ENCODE assay signal across 15 cellular contexts in the genomic region with DNA sequence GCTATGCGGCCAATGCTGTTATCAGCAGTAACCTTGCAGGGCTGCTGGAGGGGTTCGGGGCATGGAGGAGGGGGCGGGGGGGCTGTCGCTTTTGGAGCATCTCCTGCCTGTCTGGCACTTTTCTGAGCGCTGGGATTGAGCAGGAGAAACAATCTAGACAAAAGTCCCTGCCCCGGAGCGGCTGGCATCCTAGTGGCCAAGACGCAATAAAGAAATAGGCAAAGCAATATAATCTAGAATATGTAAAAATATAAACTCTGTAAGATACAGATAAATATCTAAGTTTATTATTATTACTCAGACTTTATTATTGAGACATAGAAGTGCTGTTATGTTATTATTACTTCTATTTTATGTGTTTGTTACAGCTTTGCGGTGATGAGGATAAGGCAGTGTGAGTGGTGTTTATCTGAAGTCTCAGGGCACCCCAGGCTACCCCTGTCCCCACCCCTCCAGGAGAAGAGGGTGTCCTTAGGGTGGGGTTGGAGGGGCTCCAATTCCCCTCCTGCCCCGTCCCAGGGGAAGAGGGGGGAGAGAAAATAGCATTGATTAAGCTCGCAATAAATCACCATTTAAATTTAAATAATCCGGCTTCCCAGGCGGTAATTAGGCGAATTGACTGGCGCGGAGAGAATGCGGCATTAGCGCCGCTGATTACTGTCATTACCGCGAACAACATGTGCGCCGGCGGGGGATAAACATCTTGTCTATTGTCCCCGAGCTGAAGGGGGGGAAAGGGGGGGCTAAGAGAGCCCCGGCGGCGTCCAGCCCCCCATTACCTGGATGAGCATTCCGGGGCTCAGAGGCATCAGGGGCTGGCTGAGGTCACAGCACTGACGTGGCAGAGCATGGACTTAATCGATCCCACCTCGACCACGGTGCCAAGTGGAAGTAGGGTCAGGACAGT. TPM values are rescaled to one million over a fixed set of nuclear protein-coding genes. Genes with fewer than 3 reads are reported as not detected.
A peak's percentile ranks its signal among the peaks of the same experiment; 100 is the strongest.
DNase-seq lines count a peak whose midpoint lies in the region; ATAC-seq, FAIRE-seq and TF ChIP-seq lines count a peak whose summit lies in the region.
"Had no signal": no experiment of that assay in that cellular context is flagged by ENCODE, and none has a peak within 500 bp of the region (broad histone marks: within the 10 kb centered on the region; RNA-seq: fewer than 3 reads in every experiment).

No MANE protein-coding gene starts in this region.

- no peak for FAIRE-seq in RCC 7860 (lab: Jason Lieb, UNC)
- FAIRE-seq: endometrium, frontal cortex had no signal

- H3K9ac ChIP-seq in SK-N-SH = no peak overlapping the region
- H3K9ac ChIP-seq: BLaER1, parathyroid adenoma had no signal

- no peaks in the 10 kb centered on the region for H3K4me1 Mint-ChIP-seq in Caco-2 (ENCODE audit: low read depth, unreplicated experiment)
- peaks cover 8% of the 10 kb centered on the region; the same call in 1 of the 2 replicates for H3K4me1 Mint-ChIP-seq in HFFc6 (ENCODE audit: low read depth)
- H3K4me1 Mint-ChIP-seq in activated CD8-positive, alpha-beta T cell treated with anti-CD3 and anti-CD28 coated beads, Interleukin-2, amount 10 ng/mL, durations not matched to agents 7 days and 5 days (ENCODE audit: low read depth) = peaks cover 14% of the 10 kb centered on the region

- H3K79me2 ChIP-seq in SK-N-SH (ENCODE audit: insufficient read depth) = no peaks in the 10 kb centered on the region
- H3K79me2 ChIP-seq: parathyroid adenoma had no signal

- H3K4me3 ChIP-seq in Caco-2 (ENCODE audit: low read depth, low read length) = no peak overlapping the region
- peak overlapping the region in 1 of 2 experiments; percentile 3; a peak in 1 of 4 replicates for H3K4me3 ChIP-seq in SK-N-SH (ENCODE audit: low read depth in 2 of 2, low read length in 1 of 2)
- H3K4me3 ChIP-seq in sigmoid colon = no peak overlapping the region
- H3K4me3 ChIP-seq: BLaER1, MG63 had no signal

- H4K20me1 ChIP-seq in SK-N-SH (ENCODE audit: insufficient read depth) = peaks cover 5% of the 10 kb centered on the region; the same call in 1 of the 2 replicates

- no peaks in the 10 kb centered on the region for H3K9me3 ChIP-seq in Caco-2
- H3K9me3 ChIP-seq in SK-N-SH = no peaks in the 10 kb centered on the region
- H3K9me3 ChIP-seq in sigmoid colon = no peaks in the 10 kb centered on the region
- H3K9me3 ChIP-seq: BLaER1, MG63 had no signal

- peaks cover 1% of the 10 kb centered on the region for H3K27me3 ChIP-seq in Caco-2 (replicated peaks; ENCODE audit: control insufficient read depth, insufficient read depth, low read length)
- H3K27me3 ChIP-seq in SK-N-SH (ENCODE audit: insufficient read depth) = peaks cover 47% of the 10 kb centered on the region
- H3K27me3 ChIP-seq in sigmoid colon = peaks cover 54 to 88% (median 85%) of the 10 kb centered on the region in 3 donors

- TF ChIP-seq EP300 in SK-N-SH (IDR thresholded peaks at IDR 0.05; ENCODE audit: borderline replicate concordance in 1 of 2, low read depth in 1 of 2, low read length in 1 of 2) (no peak), sigmoid colon (IDR thresholded peaks at IDR 0.05) (no peak)

- H3K36me3 ChIP-seq in Caco-2 (ENCODE audit: control insufficient read depth, insufficient read depth, low read length) = no peaks in the 10 kb centered on the region
- H3K36me3 ChIP-seq in SK-N-SH (replicated peaks in 1 of 2; ENCODE audit: control insufficient read depth in 1 of 2, insufficient read depth in 2 of 2, low read length in 1 of 2) = no peaks in the 10 kb centered on the region
- no peaks in the 10 kb centered on the region for H3K36me3 ChIP-seq in sigmoid colon
- H3K36me3 ChIP-seq: BLaER1, MG63 had no signal

- H3K27me3 Mint-ChIP-seq in Caco-2 (ENCODE audit: insufficient read depth, unreplicated experiment) = peaks cover 9% of the 10 kb centered on the region
- peaks cover 26% of the 10 kb centered on the region for H3K27me3 Mint-ChIP-seq in HFFc6 (ENCODE audit: insufficient read depth)
- H3K27me3 Mint-ChIP-seq in activated CD8-positive, alpha-beta T cell treated with anti-CD3 and anti-CD28 coated beads, Interleukin-2, amount 10 ng/mL, durations not matched to agents 7 days and 5 days (ENCODE audit: low read depth) = peaks cover 69% of the 10 kb centered on the region

- peak overlapping the region; percentile 38 for H3K4me3 Mint-ChIP-seq in Caco-2 (ENCODE audit: unreplicated experiment)
- no peak overlapping the region for H3K4me3 Mint-ChIP-seq in HFFc6
- H3K4me3 Mint-ChIP-seq in activated CD8-positive, alpha-beta T cell treated with anti-CD3 and anti-CD28 coated beads, Interleukin-2, amount 10 ng/mL, durations not matched to agents 7 days and 5 days = no peak overlapping the region
- H3K4me3 Mint-ChIP-seq: activated naive CD8-positive, alpha-beta T cell treated with anti-CD3 and anti-CD28 coated beads, Interleukin-2, amount 10 ng/mL, durations not matched to agents 7 days and 5 days had no signal

- CTCF ChIA-PET in Caco-2 (lab: Charles Lee) (interaction anchor here (1.0 kb wide), 1 partner anchor 10 kb away, joined by 4 read pairs; no protein-coding TSS in a partner anchor), SK-N-SH (lab: Yijun Ruan, JAX) (interaction anchor here (0.6 to 10.5 kb wide), 5 partner anchors 10 to 103 kb away, joined by 3 to 98 read pairs (median 7); no protein-coding TSS in a partner anchor)
- CTCF ChIA-PET in activated CD8-positive, alpha-beta T cell treated with anti-CD3 and anti-CD28 coated beads, Interleukin-2, amount 10 ng/mL, durations not matched to agents 7 days and 5 days (lab: Charles Lee) = interaction anchor here (1.3 to 4.5 kb wide), 3 partner anchors 10 to 128 kb away, joined by 3 to 34 read pairs (median 5); no protein-coding TSS in a partner anchor

- H2AFZ ChIP-seq in SK-N-SH (ENCODE audit: low read depth) = no peak overlapping the region
- H2AFZ ChIP-seq: parathyroid adenoma had no signal

- intact Hi-C loops in Caco-2 (cut with micrococcal nuclease; ENCODE audit: unreplicated experiment) = no loop called here
- intact Hi-C loops in sigmoid colon (cut with DNase I) = no loop called here

- 5% methylated on average over 22 of the region's 33 CpGs for WGBS in SK-N-SH (ENCODE audit: low lambda C conversion rate)
- WGBS in sigmoid colon, 2 donors = 4 to 8% methylated on average over 33 of the region's 33 CpGs

- peaks cover 15% of the 10 kb centered on the region for H3F3A ChIP-seq in SK-N-SH (replicated peaks; ENCODE audit: insufficient read depth)

- POLR2A ChIA-PET in Caco-2 (lab: Charles Lee) = no interaction called here
- POLR2A ChIA-PET in SK-N-SH (lab: Yijun Ruan, JAX) = interaction anchor here (0.6 kb wide), 1 partner anchor 192 kb away, joined by 3 read pairs; no protein-coding TSS in a partner anchor
- POLR2A ChIA-PET in activated CD8-positive, alpha-beta T cell treated with anti-CD3 and anti-CD28 coated beads, Interleukin-2, amount 10 ng/mL, durations not matched to agents 7 days and 5 days (lab: Charles Lee) = no interaction called here

- no peak for TF ChIP-seq RAD21 in SK-N-SH (IDR thresholded peaks at IDR 0.05; ENCODE audit: low read length)

- H3K9me2 ChIP-seq in SK-N-SH = no peaks in the 10 kb centered on the region

- H3K9me3 Mint-ChIP-seq in Caco-2 (ENCODE audit: unreplicated experiment) (no peaks in the 10 kb centered on the region), HFFc6 (no peaks in the 10 kb centered on the region)
- H3K9me3 Mint-ChIP-seq in activated CD8-positive, alpha-beta T cell treated with anti-CD3 and anti-CD28 coated beads, Interleukin-2, amount 10 ng/mL, durations not matched to agents 7 days and 5 days (ENCODE audit: insufficient read depth) = no peaks in the 10 kb centered on the region
- H3K9me3 Mint-ChIP-seq: activated naive CD8-positive, alpha-beta T cell treated with anti-CD3 and anti-CD28 coated beads, Interleukin-2, amount 10 ng/mL, durations not matched to agents 7 days and 5 days had no signal

- DNase-seq in Caco-2 (no peak), HFFc6 (no peak), SK-N-SH (no peak), islet precursor cell (peak; percentile 39), sigmoid colon (no peak), RCC 7860 (ENCODE audit: low spot score) (no peak)
- no peak for DNase-seq in activated CD8-positive, alpha-beta T cell treated with anti-CD3 and anti-CD28 coated beads, Interleukin-2, amount 10 ng/mL, durations not matched to agents 7 days and 5 days
- DNase-seq: activated naive CD8-positive, alpha-beta T cell treated with anti-CD3 and anti-CD28 coated beads, Interleukin-2, amount 10 ng/mL, durations not matched to agents 7 days and 5 days; central memory CD4-positive, alpha-beta T cell; MG63; T-helper 2 cell had no signal

- H3K4me1 ChIP-seq in Caco-2 = peaks cover 8% of the 10 kb centered on the region; the same call in 1 of the 2 replicates
- H3K4me1 ChIP-seq in SK-N-SH (ENCODE audit: control insufficient read depth in 1 of 2, insufficient read depth in 2 of 2, low read depth in 1 of 2, low read length in 1 of 2) = peaks cover 3 to 19% of the 10 kb centered on the region in 2 experiments; a peak in 2 of 4 replicates
- peaks cover 0 to 33% (median 24%) of the 10 kb centered on the region in 4 donors for H3K4me1 ChIP-seq in sigmoid colon
- H3K4me1 ChIP-seq: parathyroid adenoma had no signal

- peaks cover 5% of the 10 kb centered on the region for H3K36me3 Mint-ChIP-seq in Caco-2 (ENCODE audit: insufficient read depth, unreplicated experiment)
- peaks cover 4% of the 10 kb centered on the region; the same call in 1 of the 2 replicates for H3K36me3 Mint-ChIP-seq in HFFc6 (ENCODE audit: low read depth)
- no peaks in the 10 kb centered on the region for H3K36me3 Mint-ChIP-seq in activated CD8-positive, alpha-beta T cell treated with anti-CD3 and anti-CD28 coated beads, Interleukin-2, amount 10 ng/mL, durations not matched to agents 7 days and 5 days (ENCODE audit: low read depth)
- H3K36me3 Mint-ChIP-seq: activated naive CD8-positive, alpha-beta T cell treated with anti-CD3 and anti-CD28 coated beads, Interleukin-2, amount 10 ng/mL, durations not matched to agents 7 days and 5 days had no signal

- H3K4me2 ChIP-seq in SK-N-SH = peak overlapping the region; percentile 33; the same call in 1 of the 2 replicates
- H3K4me2 ChIP-seq: BLaER1 had no signal

- TF ChIP-seq CTCF in Caco-2 (IDR thresholded peaks at IDR 0.05; ENCODE audit: insufficient read depth in 1 of 2, low read depth in 1 of 2, low read length in 1 of 2, severe bottlenecking in 1 of 2, unreplicated experiment in 1 of 2) (no peak), HFFc6 (IDR thresholded peaks at IDR 0.05) (peak; percentile 25; the same call in 1 of the 2 replicates), SK-N-SH (IDR thresholded peaks at IDR 0.05) (no peak), sigmoid colon (IDR thresholded peaks at IDR 0.05) (no peak)

- BruUV-seq in Caco-2 (replicated peaks; lab: Mats Ljungman, UMichigan) = no TSS peak

- no peak overlapping the region for H3K27ac ChIP-seq in SK-N-SH (ENCODE audit: low read depth in 2 of 2, low read length in 1 of 2)
- H3K27ac ChIP-seq in sigmoid colon = no peak overlapping the region
- H3K27ac ChIP-seq: BLaER1, parathyroid adenoma had no signal

- ATAC-seq in activated CD8-positive, alpha-beta T cell treated with anti-CD3 and anti-CD28 coated beads, Interleukin-2, amount 10 ng/mL, durations not matched to agents 7 days and 5 days = no peak

- no peak overlapping the region for H3K27ac Mint-ChIP-seq in Caco-2 (ENCODE audit: unreplicated experiment)
- no peak overlapping the region for H3K27ac Mint-ChIP-seq in HFFc6
- H3K27ac Mint-ChIP-seq in activated CD8-positive, alpha-beta T cell treated with anti-CD3 and anti-CD28 coated beads, Interleukin-2, amount 10 ng/mL, durations not matched to agents 7 days and 5 days = no peak overlapping the region
- H3K27ac Mint-ChIP-seq: activated naive CD8-positive, alpha-beta T cell treated with anti-CD3 and anti-CD28 coated beads, Interleukin-2, amount 10 ng/mL, durations not matched to agents 7 days and 5 days had no signal

- no peak for TF ChIP-seq POLR2A in sigmoid colon (IDR thresholded peaks at IDR 0.05)

RNA-seq across cellular contexts. Expression of a gene that starts 3.2 kb away (rescaled TPM):
- total RNA-seq in Caco-2 (2022) = 1.8 and 2.8 TPM in 2 replicates
- 10 to 100 TPM in 1 of 6 experiments, 1 to 10 TPM in 5; 2.2 to 11.5 (median 3.6) TPM for total RNA-seq in HFFc6 (2021; fragmentation: NEBNext Ultra II Directional; extraction: Animal tissue kit (Norgen Biotek cat#: 25700))
- polyA plus RNA-seq in SK-N-SH (2012; rRNA removed) = 1.0 and 1.1 TPM in 2 replicates
- polyA plus RNA-seq in SK-N-SH (2012; cell fraction: cytosol; rRNA removed) = 0.62 and 1.00 TPM in 2 replicates
- polyA plus RNA-seq in SK-N-SH (2012; cell fraction: nucleus; rRNA removed) = 2.6 and 3.8 TPM in 2 replicates
- not detected for total RNA-seq in activated CD8-positive, alpha-beta T cell treated with anti-CD3 and anti-CD28 coated beads, Interleukin-2, amount 10 ng/mL, durations not matched to agents 7 days and 5 days
- total RNA-seq in sigmoid colon = 1 to 10 TPM in 1 of 4 donors, under 1 TPM in 1, not detected in 2; 0.28 to 1.4 TPM
- under 1 TPM in 2 of 3 donors, not detected in 1; 0.77 to 0.92 TPM for polyA plus RNA-seq in sigmoid colon

RNA-seq across cellular contexts. Expression of a gene that starts 25.6 kb away (rescaled TPM):
- 86.5 and 91.7 TPM in 2 replicates for total RNA-seq in Caco-2 (2022)
- 10 to 100 TPM; 44.2 to 55.1 (median 49.3) TPM for total RNA-seq in HFFc6 (2021; fragmentation: NEBNext Ultra II Directional; extraction: Animal tissue kit (Norgen Biotek cat#: 25700))
- polyA plus RNA-seq in SK-N-SH (2012; rRNA removed) = 33.0 and 40.1 TPM in 2 replicates
- polyA plus RNA-seq in SK-N-SH (2012; cell fraction: cytosol; rRNA removed) = 16.8 and 26.2 TPM in 2 replicates
- 13.8 and 35.6 TPM in 2 replicates for polyA plus RNA-seq in SK-N-SH (2012; cell fraction: nucleus; rRNA removed)
- 10 to 100 TPM; 74.4 to 76.8 TPM for total RNA-seq in activated CD8-positive, alpha-beta T cell treated with anti-CD3 and anti-CD28 coated beads, Interleukin-2, amount 10 ng/mL, durations not matched to agents 7 days and 5 days
- 10 to 100 TPM; 19.9 to 33.2 (median 23.8) TPM for total RNA-seq in sigmoid colon
- polyA plus RNA-seq in sigmoid colon = 10 to 100 TPM in 1 of 3 donors, 1 to 10 TPM in 2; 3.0 to 14.5 (median 4.6) TPM
